In genomic region chr1:11286735-11287410, GRCh38 we compare ENCODE assay signal across 11 cellular contexts. TPM values are rescaled to one million over a fixed set of nuclear protein-coding genes. Genes with fewer than 3 reads are reported as not detected.
DNase-seq lines count a peak whose midpoint lies in the region; ATAC-seq and TF ChIP-seq lines count a peak whose summit lies in the region.
"Had no signal": no experiment of that assay in that cellular context is flagged by ENCODE, and none has a peak within 500 bp of the region (broad histone marks: within the 10 kb centered on the region; RNA-seq: fewer than 3 reads in every experiment).

No MANE protein-coding gene starts in this region.

- no peak overlapping the region for H4K8ac ChIP-seq in mesenchymal stem cell (ENCODE audit: low read length)

- no peak for TF ChIP-seq POLR2A in sigmoid colon (IDR thresholded peaks at IDR 0.05)

- H3K4ac ChIP-seq in mesenchymal stem cell (ENCODE audit: low read depth in 1 of 2, low read length in 2 of 2), result no peak overlapping the region

- H3K4me3 ChIP-seq in BLaER1 treated with 17β-estradiol and CSF1 and Interleukin-3, amounts not matched to agents 10 nM and 100 nM, result no peak overlapping the region
- H3K4me3 ChIP-seq in HUES48 (ENCODE audit: low read depth, low read length) (peak overlapping the region; percentile 13; the same call in 1 of the 2 replicates), choroid plexus epithelial cell (ENCODE audit: low read depth, low read length) (no peak overlapping the region), mesenchymal stem cell (ENCODE audit: insufficient read depth in 1 of 2, low read depth in 1 of 2, low read length in 2 of 2) (no peak overlapping the region), sigmoid colon (no peak overlapping the region)

- H2AK5ac ChIP-seq in mesenchymal stem cell (ENCODE audit: low read length, severe bottlenecking), result no peak overlapping the region

- H3K4me1 ChIP-seq in BLaER1 treated with 17β-estradiol and CSF1 and Interleukin-3, amounts not matched to agents 10 nM and 100 nM, result peaks cover 15 to 62% (median 45%) of the 10 kb centered on the region in 10 experiments; a peak in 19 of 20 replicates
- H3K4me1 ChIP-seq in HUES48 (ENCODE audit: control insufficient read depth, insufficient read depth, low read length) (peaks cover 33% of the 10 kb centered on the region), mesenchymal stem cell (ENCODE audit: control insufficient read depth, insufficient read depth, low read depth, low read length) (peaks cover 9% of the 10 kb centered on the region), sigmoid colon (peaks cover 0 to 13% (median 10%) of the 10 kb centered on the region in 4 donors)
- H3K4me1 ChIP-seq: Caco-2 had no signal

- peaks cover 43% of the 10 kb centered on the region for H3K79me1 ChIP-seq in mesenchymal stem cell (replicated peaks; ENCODE audit: low read length, poor library complexity, severe bottlenecking)

- peaks cover 0 to 86% (median 55%) of the 10 kb centered on the region in 11 experiments; a peak in 14 of 22 replicates for H4K20me1 ChIP-seq in BLaER1 treated with 17β-estradiol and CSF1 and Interleukin-3, amounts not matched to agents 10 nM and 100 nM

- intact Hi-C loops in sigmoid colon (cut with DNase I), result no loop called here

- H2BK120ac ChIP-seq in mesenchymal stem cell (ENCODE audit: low read depth, low read length), result no peak overlapping the region

- no peak overlapping the region for H3K23ac ChIP-seq in mesenchymal stem cell (ENCODE audit: low read length in 2 of 2)

- H2BK12ac ChIP-seq in mesenchymal stem cell (ENCODE audit: low read length in 2 of 2), result no peak overlapping the region

- DNase-seq in choroid plexus epithelial cell (ENCODE audit: low read depth) (peak; percentile 51), mesenchymal stem cell (no peak), sigmoid colon (no peak), kidney glomerular epithelial cell (lab: John Stamatoyannopoulos, UW) (no peak), HT-29 (ENCODE audit: low spot score) (no peak)
- DNase-seq: Caco-2; NCI-H187 treated with DMSO at 0.1 percent for 48 hours; stimulated activated CD4-positive, alpha-beta T cell treated with anti-CD3 and anti-CD28 coated beads, Interleukin-2, amount 100 ng/mL, for 24 hours had no signal

- ATAC-seq in GM21423 (IDR thresholded peaks at IDR 0.05; ENCODE audit: unreplicated experiment), result no peak

- no peak overlapping the region for H3K14ac ChIP-seq in mesenchymal stem cell (ENCODE audit: low read length in 2 of 2)

- TF ChIP-seq CTCF in choroid plexus epithelial cell (conservative IDR thresholded peaks at IDR 0.05; ENCODE audit: low read depth, low read length) (no peak), sigmoid colon (IDR thresholded peaks at IDR 0.05) (no peak)

- H3K36me3 ChIP-seq in BLaER1 treated with 17β-estradiol and CSF1 and Interleukin-3, amounts not matched to agents 10 nM and 100 nM, result peaks cover 47 to 93% (median 74%) of the 10 kb centered on the region in 11 experiments
- H3K36me3 ChIP-seq in HUES48 (ENCODE audit: control insufficient read depth, insufficient read depth, low read length), result peaks cover 31% of the 10 kb centered on the region
- H3K36me3 ChIP-seq in mesenchymal stem cell (ENCODE audit: control insufficient read depth in 1 of 2, insufficient read depth in 2 of 2, low read depth in 1 of 2, low read length in 2 of 2), result peaks cover 12 to 26% of the 10 kb centered on the region in 2 experiments
- H3K36me3 ChIP-seq in sigmoid colon, result peaks cover 5 to 33% (median 10%) of the 10 kb centered on the region in 4 donors

- WGBS in mesenchymal stem cell, result 73% methylated on average over 3 of the region's 3 CpGs
- 93 to 97% methylated on average over 3 of the region's 3 CpGs for WGBS in sigmoid colon, 2 donors

- H4K91ac ChIP-seq in mesenchymal stem cell (ENCODE audit: low read length), result no peak overlapping the region

- peak overlapping the region in 8 of 11 experiments; percentile 33 to 61 (median 49); a peak in 16 of 22 replicates for H3K4me2 ChIP-seq in BLaER1 treated with 17β-estradiol and CSF1 and Interleukin-3, amounts not matched to agents 10 nM and 100 nM
- no peak overlapping the region for H3K4me2 ChIP-seq in mesenchymal stem cell (ENCODE audit: low read length, poor library complexity, severe bottlenecking)

- no peaks in the 10 kb centered on the region for H3K9me3 ChIP-seq in BLaER1 treated with 17β-estradiol and CSF1 and Interleukin-3, amounts not matched to agents 10 nM and 100 nM (replicated peaks in 1 of 11)
- H3K9me3 ChIP-seq in HUES48 (ENCODE audit: control insufficient read depth, insufficient read depth, low read length), result no peaks in the 10 kb centered on the region
- no peaks in the 10 kb centered on the region for H3K9me3 ChIP-seq in mesenchymal stem cell (ENCODE audit: control insufficient read depth, low read length)
- H3K9me3 ChIP-seq in sigmoid colon, result no peaks in the 10 kb centered on the region
- H3K9me3 ChIP-seq: Caco-2 had no signal

- H2BK5ac ChIP-seq in mesenchymal stem cell (ENCODE audit: low read depth, low read length, poor library complexity, severe bottlenecking), result no peak overlapping the region

- H2AFZ ChIP-seq in mesenchymal stem cell (ENCODE audit: low read depth, low read length), result no peak overlapping the region

- H3K9ac ChIP-seq in BLaER1 treated with 17β-estradiol and CSF1 and Interleukin-3, amounts not matched to agents 10 nM and 100 nM, result peak overlapping the region in 6 of 11 experiments; percentile 9 to 56 (median 40); a peak in 8 of 22 replicates
- H3K9ac ChIP-seq in HUES48 (ENCODE audit: low read depth, low read length) (no peak overlapping the region), mesenchymal stem cell (ENCODE audit: low read length) (peak overlapping the region; percentile 10)

- H2BK15ac ChIP-seq in mesenchymal stem cell (ENCODE audit: low read depth, poor library complexity, severe bottlenecking), result no peak overlapping the region

- H3K27me3 ChIP-seq in BLaER1 treated with 17β-estradiol and CSF1 and Interleukin-3, amounts not matched to agents 10 nM and 100 nM, result no peaks in the 10 kb centered on the region
- H3K27me3 ChIP-seq in HUES48 (ENCODE audit: control insufficient read depth, insufficient read depth, low read length) (no peaks in the 10 kb centered on the region), mesenchymal stem cell (ENCODE audit: control insufficient read depth in 1 of 2, insufficient read depth in 1 of 2, low read length in 2 of 2) (no peaks in the 10 kb centered on the region), sigmoid colon (no peaks in the 10 kb centered on the region)

- TF ChIP-seq EP300 in sigmoid colon (IDR thresholded peaks at IDR 0.05), result no peak

- no peak overlapping the region for H3K18ac ChIP-seq in mesenchymal stem cell (ENCODE audit: low read depth in 1 of 2, low read length in 2 of 2)

- H3K27ac ChIP-seq in BLaER1 treated with 17β-estradiol and CSF1 and Interleukin-3, amounts not matched to agents 10 nM and 100 nM, result peak overlapping the region in 4 of 11 experiments; percentile 41 to 62 (median 48); a peak in 8 of 22 replicates
- H3K27ac ChIP-seq in HUES48 (ENCODE audit: low read depth, low read length) (peak overlapping the region; percentile 77), mesenchymal stem cell (ENCODE audit: low read length, poor library complexity, severe bottlenecking) (no peak overlapping the region), sigmoid colon (no peak overlapping the region)

RNA-seq across cellular contexts. Expression of gene UBIAD1, which starts 13.9 kb away (rescaled TPM):
- polyA plus RNA-seq in mesenchymal stem cell (2013, experiment 1 of 2), result 6.8 TPM
- 6.7 TPM for polyA plus RNA-seq in mesenchymal stem cell (2013, experiment 2 of 2)
- 10 to 100 TPM in 2 of 4 donors, 1 to 10 TPM in 2; 8.2 to 13.6 (median 11.2) TPM for total RNA-seq in sigmoid colon
- polyA plus RNA-seq in sigmoid colon, result 10 to 100 TPM in 1 of 3 donors, 1 to 10 TPM in 2; 3.6 to 11.9 (median 5.1) TPM
- 15.9 and 18.1 TPM in 2 replicates for total RNA-seq in HT-29 (2014; rRNA removed; shearing (Covaris generic))

RNA-seq across cellular contexts. Expression of gene MTOR, which starts 24.5 kb away (rescaled TPM):
- 13.8 TPM for polyA plus RNA-seq in mesenchymal stem cell (2013, experiment 1 of 2)
- 12.8 TPM for polyA plus RNA-seq in mesenchymal stem cell (2013, experiment 2 of 2)
- total RNA-seq in sigmoid colon, result 10 to 100 TPM; 22.8 to 38.1 (median 30.0) TPM
- polyA plus RNA-seq in sigmoid colon, result 10 to 100 TPM in 2 of 3 donors, 1 to 10 TPM in 1; 7.6 to 25.7 (median 10.2) TPM
- 38.0 and 42.5 TPM in 2 replicates for total RNA-seq in HT-29 (2014; rRNA removed; shearing (Covaris generic))
